In genomic region chr2:70083344-70084156, GRCh38 we compare ENCODE assay signal across 8 cellular contexts. TPM values are rescaled to one million over a fixed set of nuclear protein-coding genes. Genes with fewer than 3 reads are reported as not detected.
DNase-seq lines count a peak whose midpoint lies in the region; ATAC-seq and TF ChIP-seq lines count a peak whose summit lies in the region.

No MANE protein-coding gene starts in this region.

- H3K4me3 ChIP-seq in aorta (ENCODE audit: low read length in 2 of 2) = no peak overlapping the region

- TF ChIP-seq CTCF in WTC11 (IDR thresholded peaks at IDR 0.05) = no peak

- H3K36me3 ChIP-seq in aorta (ENCODE audit: control insufficient read depth in 1 of 2, insufficient read depth in 2 of 2, low read length in 1 of 2) = peaks cover 0 to 1% of the 10 kb centered on the region in 2 donors

- peaks cover 50% of the 10 kb centered on the region for H3K36me3 Mint-ChIP-seq in WTC11

- DNase-seq in WTC11 (ENCODE audit: low spot score) = no peak
- peak; percentile 97 for DNase-seq in epithelial cell of prostate (ENCODE audit: low read depth, low spot score)
- peak; percentile 44 for DNase-seq in stimulated activated CD4-positive, alpha-beta T cell treated with anti-CD3 and anti-CD28 coated beads, Interleukin-4, amount 100 ng/mL, for 1 hour
- DNase-seq in NCI-H1092 (lab: John Stamatoyannopoulos, UW) = no peak
- no peak for DNase-seq in aorta
- DNase-seq in NCI-H2171 (lab: John Stamatoyannopoulos, UW) = no peak

- H3K27ac Mint-ChIP-seq in WTC11 = peak overlapping the region; percentile 96

- peaks cover 43% of the 10 kb centered on the region for H3K4me1 Mint-ChIP-seq in WTC11

- no peaks in the 10 kb centered on the region for H3K9me3 Mint-ChIP-seq in WTC11

- no peaks in the 10 kb centered on the region for H3K4me1 ChIP-seq in aorta (ENCODE audit: control insufficient read depth in 1 of 2, insufficient read depth in 2 of 2, low read length in 2 of 2)

- 67 to 69% methylated on average over 8 of the region's 8 CpGs for WGBS in aorta, 2 donors

- ATAC-seq in GM18907 (IDR thresholded peaks at IDR 0.05; ENCODE audit: unreplicated experiment) (peak; percentile 43), HG03342 (IDR thresholded peaks at IDR 0.05; ENCODE audit: unreplicated experiment) (peak; percentile 31), WTC11 (no peak), aorta (ENCODE audit: low FRiP score) (no peak)

- CTCF ChIA-PET in WTC11 (lab: Charles Lee) = interaction anchor here (2.0 to 3.4 kb wide), 2 partner anchors 13 to 56 kb away, joined by 6 to 16 read pairs; no protein-coding TSS in a partner anchor

- intact Hi-C loops in aorta (cut with DNase I) = loop anchor here in 1 of 2 donors (10.0 kb wide), 1 partner anchor 169 kb away; the partner anchor contains the start of gene MXD1

- POLR2A ChIA-PET in WTC11 (lab: Charles Lee) = interaction anchor here (0.5 to 3.8 kb wide), 4 partner anchors 8 to 59 kb away, joined by 3 to 59 read pairs (median 5); no protein-coding TSS in a partner anchor

- H3K27me3 Mint-ChIP-seq in WTC11 (ENCODE audit: low read depth) = no peaks in the 10 kb centered on the region; the same call in 1 of the 2 replicates

- H3K27ac ChIP-seq in epithelial cell of prostate = peak overlapping the region; percentile 100
- no peak overlapping the region for H3K27ac ChIP-seq in aorta (ENCODE audit: low read depth in 1 of 2, low read length in 2 of 2)

- no peaks in the 10 kb centered on the region for H3K9me3 ChIP-seq in aorta (ENCODE audit: control insufficient read depth, low read length)

- H3K4me3 Mint-ChIP-seq in WTC11 = peak overlapping the region; percentile 45

- H3K27me3 ChIP-seq in aorta (ENCODE audit: control insufficient read depth in 1 of 2, insufficient read depth in 2 of 2, low read length in 1 of 2) = no peaks in the 10 kb centered on the region

TF ChIP-seq in WTC11, 78 proteins besides CTCF, POLR2A, EP300 and RAD21:
- TF ChIP-seq SP1 (CRISPR knock-in tag; conservative IDR thresholded peaks at IDR 0.05) = no peak
- TF ChIP-seq ATF1 (CRISPR knock-in tag; IDR thresholded peaks at IDR 0.05) = no peak
- TF ChIP-seq ZBTB43 (CRISPR knock-in tag; IDR thresholded peaks at IDR 0.05) = no peak
- no peak for TF ChIP-seq ZNF138 (CRISPR knock-in tag; conservative IDR thresholded peaks at IDR 0.05)

RNA-seq across cellular contexts. Expression of gene PCBP1, which starts 3.7 kb away (rescaled TPM):
- total RNA-seq in WTC11 (2021) (489 to 528 TPM (median 518 TPM) in 3 replicates), aorta (100 to 1,000 TPM; 263 to 288 TPM)
- polyA plus RNA-seq in aorta = 100 to 1,000 TPM; 249 to 259 TPM

Comparison
In these comparisons a context has a peak if more than half of its experiments do, and no peak if none do; other contexts are left out.
1. ATAC-seq: peak in GM18907 (single experiment) and HG03342 (single experiment); none in WTC11 (single experiment) and aorta (single experiment).
2. DNase-seq: peak in epithelial cell of prostate (single experiment) and stimulated activated CD4-positive, alpha-beta T cell treated with anti-CD3 and anti-CD28 coated beads, Interleukin-4, amount 100 ng/mL, for 1 hour (single experiment); none in WTC11 (single experiment), NCI-H1092 (single experiment), aorta (0 of 2) and NCI-H2171 (single experiment).